In the genomic region with DNA sequence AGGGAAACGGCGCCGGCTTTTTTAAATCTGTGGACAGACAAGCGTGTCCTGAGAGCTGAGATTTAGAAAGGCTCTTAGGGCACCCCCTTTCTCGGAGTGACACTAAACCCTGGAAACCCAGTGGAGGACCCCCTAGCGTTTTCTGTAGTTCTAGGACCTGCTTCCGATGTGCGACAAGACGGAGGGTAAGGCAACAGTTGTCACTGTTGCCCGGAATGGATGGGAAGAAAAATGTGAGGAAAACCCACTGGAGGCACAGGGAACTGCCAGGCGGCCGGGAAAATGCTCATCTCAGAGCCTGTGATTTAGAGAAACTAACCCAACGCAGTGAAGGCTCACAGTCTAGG, we compare ENCODE assay signal across 8 cellular contexts. TPM values are rescaled to one million over a fixed set of nuclear protein-coding genes. Genes with fewer than 3 reads are reported as not detected.
DNase-seq lines count a peak whose midpoint lies in the region; ATAC-seq and TF ChIP-seq lines count a peak whose summit lies in the region.

No MANE protein-coding gene starts in this region.

- peaks cover 34% of the 10 kb centered on the region for H3K4me1 ChIP-seq in mucosa of descending colon (ENCODE audit: low read depth)

- H3K4me3 ChIP-seq in AG09309 (ENCODE audit: control insufficient read depth, low read depth, low read length) (peak overlapping the region; percentile 59), choroid plexus epithelial cell (ENCODE audit: low read depth, low read length) (peak overlapping the region; percentile 89), mucosa of descending colon (no peak overlapping the region)

- ATAC-seq in GM19395 (IDR thresholded peaks at IDR 0.05; ENCODE audit: unreplicated experiment) (peak; percentile 43), mucosa of descending colon (peak; percentile 4), GM21367 (IDR thresholded peaks at IDR 0.05; ENCODE audit: unreplicated experiment) (no peak), GM19035 (IDR thresholded peaks at IDR 0.05; ENCODE audit: unreplicated experiment) (no peak)

- no peak for DNase-seq in AG09309 (ENCODE audit: low read depth)
- DNase-seq in NCI-H748 (lab: John Stamatoyannopoulos, UW; ENCODE audit: unreplicated experiment) = peak; percentile 79
- DNase-seq in choroid plexus epithelial cell (ENCODE audit: low read depth) = no peak
- no peak for DNase-seq in mucosa of descending colon
- DNase-seq in glomerular visceral epithelial cell (ENCODE audit: extremely low spot score) = no peak

- H3K9me3 ChIP-seq in mucosa of descending colon = no peaks in the 10 kb centered on the region

- H3K36me3 ChIP-seq in mucosa of descending colon (ENCODE audit: low read depth) = peaks cover 7% of the 10 kb centered on the region

- intact Hi-C loops in mucosa of descending colon (cut with DNase I, micrococcal nuclease) = no loop called here

- TF ChIP-seq CTCF in AG09309 (IDR thresholded peaks at IDR 0.05; ENCODE audit: control insufficient read depth, insufficient read depth, low read depth, low read length, missing control alignments) (no peak), choroid plexus epithelial cell (conservative IDR thresholded peaks at IDR 0.05; ENCODE audit: low read depth, low read length) (peak; percentile 25), mucosa of descending colon (IDR thresholded peaks at IDR 0.05) (no peak)

RNA-seq across cellular contexts. Expression of gene ATP5F1E, which starts 0.6 kb away (rescaled TPM):
- 10 to 100 TPM; 65.4 to 76.1 (median 71.3) TPM for total RNA-seq in mucosa of descending colon

RNA-seq across cellular contexts. Expression of gene PRELID3B, which starts 9.9 kb away (rescaled TPM):
- total RNA-seq in mucosa of descending colon = 100 to 1,000 TPM in 2 of 3 donors, 10 to 100 TPM in 1; 82.3 to 142 (median 121) TPM

RNA-seq across cellular contexts. Expression of gene TUBB1, which starts 13.5 kb away (rescaled TPM):
- not detected for total RNA-seq in mucosa of descending colon

RNA-seq across cellular contexts. Expression of gene CTSZ, which starts 25.6 kb away (rescaled TPM):
- 100 to 1,000 TPM; 269 to 272 (median 271) TPM for total RNA-seq in mucosa of descending colon

RNA-seq across cellular contexts. Expression of gene NELFCD, which starts 51.6 kb away (rescaled TPM):
- 10 to 100 TPM; 47.9 to 51.7 (median 50.0) TPM for total RNA-seq in mucosa of descending colon

Comparison
In these comparisons a context has a peak if more than half of its experiments do, and no peak if none do; other contexts are left out.
1. ATAC-seq: peak in GM19395 (single experiment) and mucosa of descending colon (single experiment); none in GM21367 (single experiment) and GM19035 (single experiment).